In the genomic region with DNA sequence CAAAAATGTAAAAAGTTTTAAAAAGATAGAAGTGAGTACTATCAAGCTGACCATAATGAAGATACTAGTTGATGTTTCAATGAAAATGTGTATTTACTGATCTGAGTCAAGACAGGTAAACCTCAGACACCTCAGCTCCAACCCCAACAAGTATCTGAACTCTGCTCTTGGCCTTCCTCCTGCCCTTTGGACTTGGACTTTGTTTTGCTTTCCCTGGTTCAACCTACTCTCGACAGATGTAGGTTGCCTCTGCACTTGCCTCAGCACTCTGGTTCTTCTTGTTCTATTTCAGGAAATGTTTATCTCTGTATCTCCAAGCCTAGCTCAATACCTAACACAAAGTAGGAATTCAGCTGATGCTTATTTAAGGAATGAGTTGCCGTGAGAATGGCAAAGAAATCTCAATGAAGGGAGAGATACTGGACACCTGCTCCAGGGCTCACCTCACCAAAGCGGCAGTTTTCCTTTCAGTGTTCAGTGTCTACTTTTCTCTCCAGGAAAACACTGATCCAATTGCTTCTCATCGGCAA, we compare ENCODE assay signal across 20 cellular contexts.
DNase-seq lines count a peak whose midpoint lies in the region; ATAC-seq, FAIRE-seq and TF ChIP-seq lines count a peak whose summit lies in the region.
"Had no signal": no experiment of that assay in that cellular context is flagged by ENCODE, and none has a peak within 500 bp of the region (broad histone marks: within the 10 kb centered on the region; RNA-seq: fewer than 3 reads in every experiment).

No MANE protein-coding gene starts in this region.

- H4K91ac ChIP-seq in mesenchymal stem cell (ENCODE audit: low read length): no peak overlapping the region

- H3K4me2 ChIP-seq in K562 (ENCODE audit: insufficient read depth, low read length): peak overlapping the region; percentile 64
- no peak overlapping the region for H3K4me2 ChIP-seq in mesenchymal stem cell (ENCODE audit: low read length, poor library complexity, severe bottlenecking)
- H3K4me2 ChIP-seq: PC-9 had no signal

- H3K9me3 ChIP-seq in K562 (replicated peaks; ENCODE audit: control insufficient read depth, insufficient read depth, low read depth, low read length) (peaks cover 2% of the 10 kb centered on the region; the same call in 1 of the 2 replicates), mesenchymal stem cell (ENCODE audit: control insufficient read depth, low read length) (peaks cover 28% of the 10 kb centered on the region), small intestine (ENCODE audit: control insufficient read depth, low read depth) (no peaks in the 10 kb centered on the region), MG63 (peaks cover 12% of the 10 kb centered on the region)

- no peak overlapping the region for H3K23ac ChIP-seq in mesenchymal stem cell (ENCODE audit: low read length in 2 of 2)

- H3K27ac ChIP-seq in K562 (ENCODE audit: extremely low read depth, low read depth, low read length) (peak overlapping the region; percentile 85; the same call in 2 of the 3 replicates), mesenchymal stem cell (ENCODE audit: low read length, poor library complexity, severe bottlenecking) (no peak overlapping the region), small intestine (ENCODE audit: low read depth in 1 of 2, low read length in 1 of 2) (peak overlapping the region in 1 of 2 donors; percentile 76)
- H3K27ac ChIP-seq: RWPE1 had no signal

- FAIRE-seq in K562 (lab: Jason Lieb, UNC) (peak; percentile 35), small intestine (lab: Jason Lieb, UNC) (no peak)
- FAIRE-seq: D721Med had no signal

- H2AFZ ChIP-seq in K562 (ENCODE audit: low read depth, low read length): peak overlapping the region; percentile 57
- H2AFZ ChIP-seq in mesenchymal stem cell (ENCODE audit: low read depth, low read length): no peak overlapping the region
- H2AFZ ChIP-seq: PC-9 had no signal

- H3K79me2 ChIP-seq in K562 (ENCODE audit: control insufficient read depth, insufficient read depth, low read length): no peaks in the 10 kb centered on the region

- H3K18ac ChIP-seq in mesenchymal stem cell (ENCODE audit: low read depth in 1 of 2, low read length in 2 of 2): no peak overlapping the region

- in situ Hi-C loops in K562 (cut with MboI): no loop called here

- H3K79me1 ChIP-seq in mesenchymal stem cell (replicated peaks; ENCODE audit: low read length, poor library complexity, severe bottlenecking): no peaks in the 10 kb centered on the region

- no peaks in the 10 kb centered on the region for H4K20me1 ChIP-seq in K562 (replicated peaks; ENCODE audit: control insufficient read depth, insufficient read depth, low read length)

- peaks cover 5% of the 10 kb centered on the region for H3K9me3 Mint-ChIP-seq in Calu3 (ENCODE audit: low read depth, unreplicated experiment)

- POLR2A ChIA-PET in K562 (lab: Yijun Ruan, JAX): no interaction called here

- H3K36me3 Mint-ChIP-seq in Calu3 (ENCODE audit: insufficient read depth, unreplicated experiment): peaks cover 30% of the 10 kb centered on the region
- H3K36me3 Mint-ChIP-seq: CD14-positive monocyte had no signal

- ATAC-seq in K562 (no peak), HG03469 (IDR thresholded peaks at IDR 0.05; ENCODE audit: unreplicated experiment) (no peak)

- H3K4me3 ChIP-seq in K562: no peak overlapping the region
- no peak overlapping the region for H3K4me3 ChIP-seq in mesenchymal stem cell (ENCODE audit: insufficient read depth in 1 of 2, low read depth in 1 of 2, low read length in 2 of 2)
- no peak overlapping the region for H3K4me3 ChIP-seq in small intestine (ENCODE audit: low read depth in 1 of 2, low read length in 2 of 2)
- no peak overlapping the region for H3K4me3 ChIP-seq in MG63
- H3K4me3 ChIP-seq: PC-9 had no signal

- no peak overlapping the region for H3K4me3 Mint-ChIP-seq in Calu3 (ENCODE audit: low read depth, unreplicated experiment)
- H3K4me3 Mint-ChIP-seq: B cell, CD14-positive monocyte, IgD-negative memory B cell had no signal

- H3K4me1 ChIP-seq in K562 (replicated peaks in 1 of 2; ENCODE audit: control insufficient read depth in 2 of 2, insufficient read depth in 2 of 2, low read length in 2 of 2) (peaks cover 3 to 30% of the 10 kb centered on the region in 2 experiments; a peak in 4 of 5 replicates), mesenchymal stem cell (ENCODE audit: control insufficient read depth, insufficient read depth, low read depth, low read length) (peaks cover 3% of the 10 kb centered on the region), small intestine (ENCODE audit: control insufficient read depth in 2 of 2, insufficient read depth in 1 of 2, low read depth in 1 of 2, low read length in 1 of 2) (peaks cover 0 to 6% of the 10 kb centered on the region in 2 donors)

- H3K14ac ChIP-seq in mesenchymal stem cell (ENCODE audit: low read length in 2 of 2): no peak overlapping the region

- DNase-seq in Calu3: no peak
- peak in 1 of 4 experiments; percentile 11 for DNase-seq in K562 (ENCODE audit: extremely low read depth in 1 of 4, low spot score in 3 of 4)
- DNase-seq in mesenchymal stem cell: no peak
- DNase-seq in small intestine: peak; percentile 91
- DNase-seq in cerebellar nuclear complex (lab: John Stamatoyannopoulos, UW): no peak
- DNase-seq in MG63: no peak
- DNase-seq in SK-N-DZ (ENCODE audit: low spot score): no peak
- DNase-seq: EL, GF-D8, Karpas-422, NCI-H1436, NCI-H187 treated with DMSO at 0.1 percent for 48 hours, PC-9, SHP77 treated with DMSO at 0.1 percent for 48 hours had no signal

- H3K27me3 ChIP-seq in K562 (ENCODE audit: control insufficient read depth in 2 of 2, insufficient read depth in 2 of 2, low read length in 2 of 2) (no peaks in the 10 kb centered on the region), mesenchymal stem cell (ENCODE audit: control insufficient read depth in 1 of 2, insufficient read depth in 1 of 2, low read length in 2 of 2) (no peaks in the 10 kb centered on the region), small intestine (ENCODE audit: control insufficient read depth in 2 of 2, insufficient read depth in 2 of 2, low read length in 2 of 2) (no peaks in the 10 kb centered on the region), MG63 (no peaks in the 10 kb centered on the region)

- TF ChIP-seq POLR2A in K562 (conservative IDR thresholded peaks at IDR 0.05): no peak

- intact Hi-C loops in Calu3 (cut with micrococcal nuclease; ENCODE audit: unreplicated experiment) (loop anchor here (10.0 kb wide), 1 partner anchor 48 kb away; no protein-coding TSS in a partner anchor), K562 (cut with micrococcal nuclease) (no loop called here)

- H2BK15ac ChIP-seq in mesenchymal stem cell (ENCODE audit: low read depth, poor library complexity, severe bottlenecking): no peak overlapping the region

- H3K36me3 ChIP-seq in K562 (ENCODE audit: control insufficient read depth, insufficient read depth, low read length) (no peaks in the 10 kb centered on the region), mesenchymal stem cell (ENCODE audit: control insufficient read depth in 1 of 2, insufficient read depth in 2 of 2, low read depth in 1 of 2, low read length in 2 of 2) (no peaks in the 10 kb centered on the region), small intestine (ENCODE audit: control insufficient read depth in 2 of 2, insufficient read depth in 2 of 2, low read length in 2 of 2) (no peaks in the 10 kb centered on the region), MG63 (no peaks in the 10 kb centered on the region)

- H2AK5ac ChIP-seq in mesenchymal stem cell (ENCODE audit: low read length, severe bottlenecking): peak overlapping the region; percentile 69

- no peak overlapping the region for H2BK12ac ChIP-seq in mesenchymal stem cell (ENCODE audit: low read length in 2 of 2)

- BruUV-seq in Calu3 (replicated peaks; lab: Mats Ljungman, UMichigan) (no TSS peak), K562 (replicated peaks; lab: Mats Ljungman, UMichigan) (no TSS peak)

- CTCF ChIA-PET in Calu3 (lab: Charles Lee): no interaction called here
- CTCF ChIA-PET in K562 (lab: Yijun Ruan, JAX; ENCODE audit: low intra/inter-chr PET ratio): no interaction called here

- H3K9ac ChIP-seq in K562 (ENCODE audit: insufficient read depth in 1 of 2, low read depth in 2 of 2, low read length in 2 of 2) (no peak overlapping the region), mesenchymal stem cell (ENCODE audit: low read length) (no peak overlapping the region)

- peaks cover 57% of the 10 kb centered on the region for H3K4me1 Mint-ChIP-seq in Calu3 (ENCODE audit: low read depth, unreplicated experiment)
- H3K4me1 Mint-ChIP-seq: B cell, CD14-positive monocyte, IgD-negative memory B cell had no signal

- no peaks in the 10 kb centered on the region for H3K27me3 Mint-ChIP-seq in Calu3 (ENCODE audit: unreplicated experiment)
- H3K27me3 Mint-ChIP-seq: B cell, IgD-negative memory B cell had no signal

- H2BK5ac ChIP-seq in mesenchymal stem cell (ENCODE audit: low read depth, low read length, poor library complexity, severe bottlenecking): no peak overlapping the region

- peaks cover 3% of the 10 kb centered on the region for H3K9me1 ChIP-seq in K562 (ENCODE audit: control insufficient read depth, insufficient read depth, low read length)

- H3K4ac ChIP-seq in mesenchymal stem cell (ENCODE audit: low read depth in 1 of 2, low read length in 2 of 2): no peak overlapping the region

- peak overlapping the region; percentile 63 for H3K27ac Mint-ChIP-seq in Calu3 (ENCODE audit: unreplicated experiment)
- H3K27ac Mint-ChIP-seq: B cell, CD14-positive monocyte, IgD-negative memory B cell had no signal

- TF ChIP-seq EP300 in K562 (IDR thresholded peaks at IDR 0.05; ENCODE audit: low read length): no peak

- 29% methylated on average over 4 of the region's 4 CpGs for WGBS in K562 (ENCODE audit: insufficient coverage, low coverage, missing lambda C conversion rate)
- 96% methylated on average over 4 of the region's 4 CpGs for WGBS in mesenchymal stem cell
- WGBS in small intestine, 3 donors: 33 to 68% (median 57%) methylated on average over 4 of the region's 4 CpGs

- H2BK120ac ChIP-seq in mesenchymal stem cell (ENCODE audit: low read depth, low read length): no peak overlapping the region

- TF ChIP-seq CTCF in Calu3 (IDR thresholded peaks at IDR 0.05; ENCODE audit: unreplicated experiment): no peak
- TF ChIP-seq CTCF in K562 (IDR thresholded peaks at IDR 0.05 in 2 of 3, conservative IDR thresholded peaks at IDR 0.05 in 1 of 3; ENCODE audit: insufficient read depth in 2 of 3, low read depth in 1 of 3, low read length in 3 of 3): no peak

- TF ChIP-seq RAD21 in K562 (CRISPR knock-in tag; conservative IDR thresholded peaks at IDR 0.05 in 1 of 2, IDR thresholded peaks at IDR 0.05 in 1 of 2): no peak

- H4K8ac ChIP-seq in mesenchymal stem cell (ENCODE audit: low read length): no peak overlapping the region

TF ChIP-seq in K562, 482 proteins besides CTCF, POLR2A, EP300 and RAD21 (continues in another document):
- no peak for TF ChIP-seq POLR2AphosphoS2 (IDR thresholded peaks at IDR 0.05; ENCODE audit: low read length)
- no peak for TF ChIP-seq HMG20A (CRISPR knock-in tag; conservative IDR thresholded peaks at IDR 0.05)
- TF ChIP-seq ELF1 (tag; IDR thresholded peaks at IDR 0.05): no peak
- no peak for TF ChIP-seq BCOR (IDR thresholded peaks at IDR 0.05)
- TF ChIP-seq HLTF (IDR thresholded peaks at IDR 0.05): no peak
- TF ChIP-seq HDAC1 (IDR thresholded peaks at IDR 0.05): no peak
- no peak for TF ChIP-seq DACH1 (IDR thresholded peaks at IDR 0.05; ENCODE audit: partially characterized antibody)
- TF ChIP-seq RB1 (IDR thresholded peaks at IDR 0.05; ENCODE audit: low read depth): no peak
- TF ChIP-seq MEF2D (tag; conservative IDR thresholded peaks at IDR 0.05; ENCODE audit: low read depth): no peak
